ENCODE assay signal across 9 cellular contexts in genomic region chr7:75527224-75527722, GRCh38. TPM values are rescaled to one million over a fixed set of nuclear protein-coding genes. Genes with fewer than 3 reads are reported as not detected.
A peak's percentile ranks its signal among the peaks of the same experiment; 100 is the strongest.
DNase-seq lines count a peak whose midpoint lies in the region; ATAC-seq, FAIRE-seq and TF ChIP-seq lines count a peak whose summit lies in the region.
"Not testable (repeated sequence)": the region's sequence is repeated elsewhere in the genome, so short reads cannot be mapped to it uniquely, and the experiment has no call there.
"Had no signal": no experiment of that assay in that cellular context is flagged by ENCODE, and none has a peak within 500 bp of the region (broad histone marks: within the 10 kb centered on the region; RNA-seq: fewer than 3 reads in every experiment).

No MANE protein-coding gene starts in this region.

- peak overlapping the region; percentile 91 for H3K9ac ChIP-seq in HUES6 (ENCODE audit: low read length)
- peak overlapping the region; percentile 94 for H3K9ac ChIP-seq in SK-N-SH
- H3K9ac ChIP-seq in endodermal cell (ENCODE audit: extremely low read depth, low read length, poor library complexity, severe bottlenecking), result peak overlapping the region; percentile 77
- peak overlapping the region; percentile 78 to 80 for H3K9ac ChIP-seq in kidney (ENCODE audit: low read length in 2 of 2)
- H3K9ac ChIP-seq in subcutaneous abdominal adipose tissue (ENCODE audit: low read length in 5 of 5), result peak overlapping the region in 4 of 5 donors; percentile 88 to 93 (median 90)

- TF ChIP-seq CTCF in CD8-positive, alpha-beta T cell (IDR thresholded peaks at IDR 0.05); SK-N-SH (IDR thresholded peaks at IDR 0.05); endodermal cell (conservative IDR thresholded peaks at IDR 0.05); kidney (IDR thresholded peaks at IDR 0.05; ENCODE audit: borderline replicate concordance, extremely low read depth, insufficient read depth); osteoblast (IDR thresholded peaks at IDR 0.05; ENCODE audit: extremely low read depth, low read depth, low read length): not testable (repeated sequence)

- FAIRE-seq in kidney (lab: Jason Lieb, UNC), result not testable (repeated sequence)

- CTCF ChIA-PET in CD8-positive, alpha-beta T cell (lab: Charles Lee); SK-N-SH (lab: Yijun Ruan, JAX): not testable (repeated sequence)

- peak overlapping the region; percentile 88 for H3K4me3 Mint-ChIP-seq in CD8-positive, alpha-beta T cell
- H3K4me3 Mint-ChIP-seq in endodermal cell, result peak overlapping the region; percentile 92

- intact Hi-C loops in CD8-positive, alpha-beta T cell (cut with DNase I, micrococcal nuclease), result loop anchor here (2.0 to 10.0 kb wide), 5 partner anchors 210 to 870 kb away; partner anchors contain the start of genes GTF2I (in 1 of the 2), HIP1 (in 1 of the 2) and RCC1L (in 1 of the 2)
- intact Hi-C loops in kidney (cut with DNase I), result not testable (repeated sequence)

- ATAC-seq in CD8-positive, alpha-beta T cell, result not testable (repeated sequence)

- peak overlapping the region; percentile 90 for H3K27ac Mint-ChIP-seq in CD8-positive, alpha-beta T cell
- H3K27ac Mint-ChIP-seq in endodermal cell, result peak overlapping the region; percentile 95

- H3K27me3 ChIP-seq in CD8-positive, alpha-beta T cell (ENCODE audit: insufficient read depth, low read length); HUES6 (ENCODE audit: control insufficient read depth, insufficient read depth, low read length); SK-N-SH (ENCODE audit: insufficient read depth); endodermal cell (ENCODE audit: control insufficient read depth, insufficient read depth, low read length, poor library complexity, severe bottlenecking); osteoblast (ENCODE audit: insufficient read depth, low read length); subcutaneous abdominal adipose tissue (ENCODE audit: control insufficient read depth in 5 of 5, insufficient read depth in 4 of 5, low read length in 5 of 5): not testable (repeated sequence)

- H3K27ac ChIP-seq in CD8-positive, alpha-beta T cell (ENCODE audit: low read depth, low read length), result peak overlapping the region; percentile 70
- H3K27ac ChIP-seq in HUES6 (ENCODE audit: low read depth, low read length), result peak overlapping the region; percentile 54; the same call in 1 of the 2 replicates
- H3K27ac ChIP-seq in SK-N-SH (ENCODE audit: low read depth in 2 of 2, low read length in 1 of 2), result peak overlapping the region; percentile 66 to 80; a peak in 3 of 4 replicates
- peak overlapping the region; percentile 54 for H3K27ac ChIP-seq in endodermal cell (ENCODE audit: low read depth, low read length)
- peak overlapping the region; percentile 75 to 89 for H3K27ac ChIP-seq in kidney (ENCODE audit: low read depth in 2 of 2, low read length in 2 of 2)
- peak overlapping the region; percentile 78 for H3K27ac ChIP-seq in osteoblast (ENCODE audit: low read depth, low read length)
- H3K27ac ChIP-seq in subcutaneous abdominal adipose tissue (ENCODE audit: low read depth, low read length), result peak overlapping the region; percentile 69

- H3K4me2 ChIP-seq in SK-N-SH (peak overlapping the region; percentile 97), osteoblast (ENCODE audit: insufficient read depth, low read length) (peak overlapping the region; percentile 89)

- H3K4me1 Mint-ChIP-seq in CD8-positive, alpha-beta T cell (ENCODE audit: low read depth), result peaks cover 40% of the 10 kb centered on the region
- not testable (repeated sequence) for H3K4me1 Mint-ChIP-seq in endodermal cell

- peaks cover 14% of the 10 kb centered on the region for H4K20me1 ChIP-seq in SK-N-SH (ENCODE audit: insufficient read depth)
- H4K20me1 ChIP-seq in osteoblast (ENCODE audit: insufficient read depth, low read length), result peaks cover 12% of the 10 kb centered on the region

- 2% methylated on average over 29 of the region's 37 CpGs for WGBS in SK-N-SH (ENCODE audit: low lambda C conversion rate)
- WGBS in endodermal cell (ENCODE audit: insufficient coverage in 1 of 2, insufficient read length in 1 of 2), 2 experiments, result 1 to 5% methylated on average over 12 to 37 of the region's 37 CpGs

- peak overlapping the region; percentile 83 for H3K4me3 ChIP-seq in CD8-positive, alpha-beta T cell (ENCODE audit: low read depth, low read length)
- H3K4me3 ChIP-seq in HUES6 (ENCODE audit: low read depth, low read length) (peak overlapping the region; percentile 84), SK-N-SH (ENCODE audit: low read depth in 2 of 2, low read length in 1 of 2) (peak overlapping the region; percentile 69 to 100), endodermal cell (ENCODE audit: low read length) (peak overlapping the region; percentile 92), kidney (ENCODE audit: low read length in 2 of 2) (peak overlapping the region; percentile 76 to 81), osteoblast (ENCODE audit: insufficient read depth, low read length) (peak overlapping the region; percentile 98), subcutaneous abdominal adipose tissue (ENCODE audit: low read depth in 1 of 5, low read length in 5 of 5) (peak overlapping the region; percentile 63 to 87 (median 81))

- H2AFZ ChIP-seq in SK-N-SH (ENCODE audit: low read depth), result peak overlapping the region; percentile 63; the same call in 1 of the 2 replicates
- peak overlapping the region; percentile 82 for H2AFZ ChIP-seq in osteoblast (ENCODE audit: low read length)

- not testable (repeated sequence) for H3K9me2 ChIP-seq in SK-N-SH

- H3K36me3 ChIP-seq in CD8-positive, alpha-beta T cell (ENCODE audit: insufficient read depth, low read length); kidney (ENCODE audit: control insufficient read depth in 1 of 2, insufficient read depth in 2 of 2, low read length in 2 of 2): not testable (repeated sequence)
- H3K36me3 ChIP-seq in HUES6 (ENCODE audit: control insufficient read depth, insufficient read depth, low read length) (peaks cover 31% of the 10 kb centered on the region), SK-N-SH (replicated peaks in 1 of 2; ENCODE audit: control insufficient read depth in 1 of 2, insufficient read depth in 2 of 2, low read length in 1 of 2) (peaks cover 20 to 36% of the 10 kb centered on the region in 2 experiments), endodermal cell (ENCODE audit: control insufficient read depth, insufficient read depth, low read length) (peaks cover 33% of the 10 kb centered on the region), osteoblast (ENCODE audit: insufficient read depth, low read length) (peaks cover 29% of the 10 kb centered on the region), subcutaneous abdominal adipose tissue (ENCODE audit: control insufficient read depth in 5 of 5, insufficient read depth in 5 of 5, low read length in 5 of 5) (peaks cover 3 to 21% (median 16%) of the 10 kb centered on the region in 5 donors)

- H3F3A ChIP-seq in SK-N-SH (replicated peaks; ENCODE audit: insufficient read depth), result not testable (repeated sequence)

- TF ChIP-seq RAD21 in SK-N-SH (IDR thresholded peaks at IDR 0.05; ENCODE audit: low read length), result not testable (repeated sequence)

- H3K9me3 ChIP-seq in CD8-positive, alpha-beta T cell (ENCODE audit: low read length); HUES6 (ENCODE audit: control insufficient read depth, insufficient read depth, low read depth, low read length); SK-N-SH; kidney (ENCODE audit: control insufficient read depth in 1 of 2, low read length in 2 of 2); osteoblast (ENCODE audit: low read depth, low read length); subcutaneous abdominal adipose tissue (ENCODE audit: control insufficient read depth in 5 of 5, low read length in 5 of 5): not testable (repeated sequence)
- H3K9me3 ChIP-seq in endodermal cell (ENCODE audit: control insufficient read depth, low read length), result peaks cover 25% of the 10 kb centered on the region

- H3K4me1 ChIP-seq in CD8-positive, alpha-beta T cell (ENCODE audit: insufficient read depth, low read length), result peaks cover 16% of the 10 kb centered on the region
- H3K4me1 ChIP-seq in HUES6 (ENCODE audit: control insufficient read depth, insufficient read depth, low read length); SK-N-SH (ENCODE audit: control insufficient read depth in 1 of 2, insufficient read depth in 2 of 2, low read depth in 1 of 2, low read length in 1 of 2); endodermal cell (ENCODE audit: control insufficient read depth, insufficient read depth, low read length); kidney (ENCODE audit: control insufficient read depth in 1 of 2, insufficient read depth in 1 of 2, low read depth in 1 of 2, low read length in 2 of 2); osteoblast (ENCODE audit: insufficient read depth, low read length): not testable (repeated sequence)
- peaks cover 0 to 21% (median 18%) of the 10 kb centered on the region in 5 donors for H3K4me1 ChIP-seq in subcutaneous abdominal adipose tissue (ENCODE audit: control insufficient read depth in 5 of 5, insufficient read depth in 5 of 5, low read length in 5 of 5)

- POLR2A ChIA-PET in CD8-positive, alpha-beta T cell (lab: Charles Lee); SK-N-SH (lab: Yijun Ruan, JAX): not testable (repeated sequence)

- not testable (repeated sequence) for H3K27me3 Mint-ChIP-seq in CD8-positive, alpha-beta T cell (ENCODE audit: low read depth); endodermal cell (ENCODE audit: insufficient read depth)

- peaks cover 35% of the 10 kb centered on the region for H3K36me3 Mint-ChIP-seq in CD8-positive, alpha-beta T cell
- H3K36me3 Mint-ChIP-seq in endodermal cell (ENCODE audit: low read depth), result peaks cover 36% of the 10 kb centered on the region

- not testable (repeated sequence) for DNase-seq in CD8-positive, alpha-beta T cell
- DNase-seq in SK-N-SH, result peak; percentile 45
- peak; percentile 14 for DNase-seq in activated naive CD4-positive, alpha-beta T cell treated with anti-CD3 and anti-CD28 coated beads, Interleukin-2, amount 50 U/mL, for 16 hours
- DNase-seq in endodermal cell, result peak; percentile 60
- DNase-seq in kidney, result peak; percentile 73
- peak; percentile 35 for DNase-seq in osteoblast (ENCODE audit: insufficient read length, low spot score, missing footprints)

- H3K9me3 Mint-ChIP-seq in CD8-positive, alpha-beta T cell, result not testable (repeated sequence)
- H3K9me3 Mint-ChIP-seq in endodermal cell, result peaks cover 21% of the 10 kb centered on the region

- peaks cover 56% of the 10 kb centered on the region for H3K79me2 ChIP-seq in SK-N-SH (ENCODE audit: insufficient read depth)
- peaks cover 47% of the 10 kb centered on the region for H3K79me2 ChIP-seq in osteoblast (ENCODE audit: insufficient read depth, low read length)

- TF ChIP-seq EP300 in SK-N-SH (IDR thresholded peaks at IDR 0.05; ENCODE audit: borderline replicate concordance in 1 of 2, low read depth in 1 of 2, low read length in 1 of 2), result not testable (repeated sequence)

RNA-seq across cellular contexts. Expression of gene SPDYE5, which starts 35.2 kb away (rescaled TPM):
- total RNA-seq in CD8-positive, alpha-beta T cell, result under 1 TPM in 1 of 2 experiments, not detected in 1; 0.25 TPM
- 0.03 TPM in 1 of 2 replicates, not detected in the other for polyA plus RNA-seq in SK-N-SH (2012; rRNA removed)
- 0.01 TPM in 1 of 2 replicates, not detected in the other for polyA plus RNA-seq in SK-N-SH (2012; cell fraction: cytosol; rRNA removed)
- polyA plus RNA-seq in SK-N-SH (2012; cell fraction: nucleus; rRNA removed), result 0.04 and 0.06 TPM in 2 replicates
- not detected for total RNA-seq in endodermal cell
- polyA plus RNA-seq in endodermal cell (2013, experiment 1 of 2), result not detected
- not detected for polyA plus RNA-seq in endodermal cell (2013, experiment 2 of 2)
- not detected for total RNA-seq in kidney
- not detected for polyA plus RNA-seq in kidney (ENCODE audit: insufficient read depth, low read depth, low replicate concordance)
- total RNA-seq in osteoblast, result under 0.01 TPM in 1 of 2 replicates, not detected in the other
- total RNA-seq: H4 had no signal

RNA-seq across cellular contexts. Expression of gene POM121C, which starts 41.2 kb away (rescaled TPM):
- 10 to 100 TPM; 88.5 to 99.2 TPM for total RNA-seq in CD8-positive, alpha-beta T cell
- polyA plus RNA-seq in SK-N-SH (2012; rRNA removed), result 17.5 and 20.4 TPM in 2 replicates
- polyA plus RNA-seq in SK-N-SH (2012; cell fraction: cytosol; rRNA removed), result 18.0 and 21.5 TPM in 2 replicates
- polyA plus RNA-seq in SK-N-SH (2012; cell fraction: nucleus; rRNA removed), result 62.0 and 69.7 TPM in 2 replicates
- total RNA-seq in endodermal cell, result 10 to 100 TPM; 61.8 to 64.2 TPM
- polyA plus RNA-seq in endodermal cell (2013, experiment 1 of 2), result 45.1 TPM
- polyA plus RNA-seq in endodermal cell (2013, experiment 2 of 2), result 47.4 TPM
- total RNA-seq in kidney, result 47.2 TPM
- polyA plus RNA-seq in kidney (ENCODE audit: insufficient read depth, low read depth, low replicate concordance), result 8.6 TPM
- total RNA-seq in osteoblast, result 13.8 and 16.5 TPM in 2 replicates
